ENCODE assay signal across 9 cellular contexts in the genomic region with DNA sequence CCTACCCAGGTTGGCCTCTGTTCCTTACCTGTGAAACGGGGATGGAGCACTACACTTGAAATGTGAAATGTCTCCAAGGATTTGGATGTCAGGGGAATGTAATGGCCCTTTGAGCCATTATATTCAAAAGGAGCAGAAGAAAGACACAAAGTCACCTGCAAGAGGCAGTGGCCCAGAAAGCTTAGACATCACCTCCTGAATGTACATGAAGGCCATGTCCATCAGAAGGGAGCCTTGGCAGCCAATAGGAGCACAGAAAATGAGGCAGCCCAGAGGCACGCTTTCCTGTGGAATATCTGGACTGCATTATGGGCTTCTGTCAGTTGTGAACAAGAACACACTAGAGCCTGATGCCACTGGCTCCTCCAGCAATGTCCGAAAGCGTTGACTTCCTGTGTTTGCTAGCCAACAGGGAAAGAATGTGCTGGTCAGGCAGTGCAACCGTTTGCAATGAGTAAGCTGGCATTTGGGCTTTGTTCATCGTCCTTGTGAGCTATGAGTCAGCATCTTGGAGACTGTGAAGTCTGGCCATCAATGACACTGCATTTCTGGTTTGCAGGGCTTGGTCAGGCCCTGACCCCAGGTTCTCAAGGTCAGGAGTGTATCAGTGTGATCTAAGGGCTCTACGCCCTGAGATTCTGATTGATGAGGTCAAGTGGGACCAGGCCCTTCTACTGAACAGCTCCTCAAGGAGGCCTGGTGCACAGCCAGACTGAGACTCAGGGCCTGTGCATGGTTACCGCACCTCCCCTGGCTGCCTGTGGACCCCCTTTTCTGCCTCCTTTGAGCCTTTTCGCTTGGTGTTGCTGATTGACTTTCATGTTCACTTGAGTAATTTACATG.
DNase-seq lines count a peak whose midpoint lies in the region; ATAC-seq, FAIRE-seq and TF ChIP-seq lines count a peak whose summit lies in the region.
"Had no signal": no experiment of that assay in that cellular context is flagged by ENCODE, and none has a peak within 500 bp of the region (broad histone marks: within the 10 kb centered on the region; RNA-seq: fewer than 3 reads in every experiment).

No MANE protein-coding gene starts in this region.

- dilution Hi-C loops in keratinocyte (cut with MboI; ENCODE audit: extremely low pct_ligation_motif_present, low sequenced_read_pairs): no loop called here

- H3K27ac ChIP-seq in HUES48 (ENCODE audit: low read depth, low read length) (peak overlapping the region; percentile 46), keratinocyte (ENCODE audit: control insufficient read depth, insufficient read depth, low read length) (no peak overlapping the region), tibial artery (peak overlapping the region; percentile 69 to 72)

- no peak overlapping the region for H3K4me2 ChIP-seq in keratinocyte (ENCODE audit: control insufficient read depth, extremely low read depth, insufficient read depth, low read depth, low read length)

- DNase-seq in astrocyte of the hippocampus (ENCODE audit: low read depth, low spot score) (peak; percentile 96), keratinocyte (ENCODE audit: low read depth, low spot score) (peak; percentile 49), tibial artery (peak; percentile 80 to 90), mesothelial cell of epicardium (ENCODE audit: low spot score in 2 of 2, unreplicated experiment in 2 of 2) (no peak), NCI-H2081 (lab: John Stamatoyannopoulos, UW) (no peak), activated gamma-delta T cell (lab: John Stamatoyannopoulos, UW) (no peak)

- no peak overlapping the region for H3K4me3 Mint-ChIP-seq in mesothelial cell of epicardium
- H3K4me3 Mint-ChIP-seq: central memory CD8-positive, alpha-beta T cell had no signal

- no peak for TF ChIP-seq CTCF in keratinocyte (optimal IDR thresholded peaks at IDR 0.05 in 1 of 3, IDR thresholded peaks at IDR 0.05 in 1 of 3, conservative IDR thresholded peaks at IDR 0.05 in 1 of 3; ENCODE audit: extremely low read depth in 1 of 3, insufficient read depth in 2 of 3, low read length in 3 of 3)
- no peak for TF ChIP-seq CTCF in tibial artery (IDR thresholded peaks at IDR 0.05)
- TF ChIP-seq CTCF in mesothelial cell of epicardium (IDR thresholded peaks at IDR 0.05; ENCODE audit: unreplicated experiment): no peak

- intact Hi-C loops in tibial artery (cut with DNase I; ENCODE audit: low total_unique reads): loop anchor here (1.0 kb wide), 1 partner anchor 39 kb away; no protein-coding TSS in a partner anchor

- H3K79me2 ChIP-seq in keratinocyte (ENCODE audit: control insufficient read depth, insufficient read depth, low read length): no peaks in the 10 kb centered on the region

- no peak overlapping the region for H3K9ac ChIP-seq in HUES48 (ENCODE audit: low read depth, low read length)
- H3K9ac ChIP-seq in keratinocyte (ENCODE audit: control insufficient read depth, extremely low read depth, insufficient read depth, low read length): no peak overlapping the region

- H3K27me3 ChIP-seq in HUES48 (ENCODE audit: control insufficient read depth, insufficient read depth, low read length) (no peaks in the 10 kb centered on the region), keratinocyte (ENCODE audit: control insufficient read depth, extremely low read depth, insufficient read depth, low read length) (no peaks in the 10 kb centered on the region), tibial artery (no peaks in the 10 kb centered on the region)

- H3K4me3 ChIP-seq in HUES48 (ENCODE audit: low read depth, low read length) (no peak overlapping the region), keratinocyte (ENCODE audit: control insufficient read depth in 2 of 3, extremely low read depth in 1 of 3, insufficient read depth in 2 of 3, low read depth in 1 of 3, low read length in 3 of 3) (no peak overlapping the region), tibial artery (no peak overlapping the region)

- H3K27me3 Mint-ChIP-seq in mesothelial cell of epicardium (ENCODE audit: low read depth): no peaks in the 10 kb centered on the region

- H2AFZ ChIP-seq in keratinocyte (ENCODE audit: control insufficient read depth, low read length): no peak overlapping the region

- H3K4me1 ChIP-seq in HUES48 (ENCODE audit: control insufficient read depth, insufficient read depth, low read length) (no peaks in the 10 kb centered on the region), keratinocyte (ENCODE audit: control insufficient read depth, extremely low read depth, insufficient read depth, low read length) (peaks cover 10% of the 10 kb centered on the region), tibial artery (peaks cover 0 to 15% (median 7%) of the 10 kb centered on the region in 4 donors)

- H3K36me3 ChIP-seq in HUES48 (ENCODE audit: control insufficient read depth, insufficient read depth, low read length) (no peaks in the 10 kb centered on the region), keratinocyte (ENCODE audit: control insufficient read depth in 2 of 2, extremely low read depth in 1 of 2, insufficient read depth in 2 of 2, low read length in 2 of 2) (no peaks in the 10 kb centered on the region), tibial artery (no peaks in the 10 kb centered on the region)

- H3K9me3 Mint-ChIP-seq in mesothelial cell of epicardium: no peaks in the 10 kb centered on the region
- H3K9me3 Mint-ChIP-seq: central memory CD8-positive, alpha-beta T cell had no signal

- H3K4me1 Mint-ChIP-seq in mesothelial cell of epicardium: peaks cover 28% of the 10 kb centered on the region

- H3K9me3 ChIP-seq in HUES48 (ENCODE audit: control insufficient read depth, insufficient read depth, low read length) (no peaks in the 10 kb centered on the region), keratinocyte (ENCODE audit: control insufficient read depth, low read depth, low read length) (no peaks in the 10 kb centered on the region), tibial artery (no peaks in the 10 kb centered on the region)

- H3K27ac Mint-ChIP-seq in mesothelial cell of epicardium: no peak overlapping the region

- no peaks in the 10 kb centered on the region for H4K20me1 ChIP-seq in keratinocyte (ENCODE audit: control insufficient read depth, extremely low read depth, insufficient read depth, low read length)

- H3K9me1 ChIP-seq in keratinocyte (ENCODE audit: control insufficient read depth, extremely low read depth, insufficient read depth, low read length): no peaks in the 10 kb centered on the region

- H3K36me3 Mint-ChIP-seq in mesothelial cell of epicardium: no peaks in the 10 kb centered on the region

- no peak for ATAC-seq in HG02763 (IDR thresholded peaks at IDR 0.05; ENCODE audit: unreplicated experiment)

- FAIRE-seq in keratinocyte (lab: Jason Lieb, UNC): peak; percentile 71

Comparison
In these comparisons a context has a peak if more than half of its experiments do, and no peak if none do; other contexts are left out.
1. DNase-seq: peak in astrocyte of the hippocampus (single experiment), keratinocyte (single experiment) and tibial artery (2 of 2); none in mesothelial cell of epicardium (0 of 2), NCI-H2081 (0 of 2) and activated gamma-delta T cell (single experiment).